1 cellular context compared by ENCODE assay signal in genomic region chr1:94296018-94296417, GRCh38.
TF ChIP-seq lines count a peak whose summit lies in the region.

No MANE protein-coding gene starts in this region.

TF ChIP-seq in IMR-90, 13 proteins besides CTCF, POLR2A, EP300 and RAD21:
- peak; percentile 55; the same call in 1 of the 2 replicates for TF ChIP-seq CEBPB (IDR thresholded peaks at IDR 0.05; ENCODE audit: low read depth, low read length)
- no peak for TF ChIP-seq MAZ (IDR thresholded peaks at IDR 0.05; ENCODE audit: borderline replicate concordance, low read depth, low read length)
